In the genomic region with DNA sequence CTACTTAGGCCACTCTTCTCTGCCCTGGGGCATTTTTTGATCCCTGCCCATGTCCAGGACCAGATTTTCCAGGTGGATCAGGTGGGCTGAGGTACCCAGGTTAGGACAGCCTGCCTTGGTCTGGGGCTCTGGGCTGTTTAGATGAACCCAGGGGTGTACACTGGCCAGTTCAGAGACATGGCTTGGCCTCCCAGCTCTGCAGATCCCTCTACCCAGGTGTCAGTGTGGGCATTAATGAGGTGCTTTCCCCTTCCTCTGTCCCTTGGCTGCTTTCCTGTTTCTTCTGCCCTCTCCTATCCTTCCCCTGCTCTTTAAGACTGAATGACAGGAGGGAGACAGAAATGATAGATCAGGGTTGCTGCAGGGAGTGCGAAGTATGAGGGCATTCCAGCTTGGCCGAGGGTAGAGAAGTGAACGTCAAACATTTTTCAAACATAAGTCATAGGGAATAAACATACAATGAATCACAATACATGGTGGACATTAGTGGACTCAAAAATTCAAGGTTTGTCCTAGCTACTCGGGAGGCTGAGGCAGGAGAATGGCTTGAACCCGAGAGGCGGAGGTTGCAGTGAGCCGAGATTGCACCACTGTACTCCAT, we compare ENCODE assay signal across 17 cellular contexts. TPM values are rescaled to one million over a fixed set of nuclear protein-coding genes. Genes with fewer than 3 reads are reported as not detected.
DNase-seq lines count a peak whose midpoint lies in the region; ATAC-seq and TF ChIP-seq lines count a peak whose summit lies in the region.
"Had no signal": no experiment of that assay in that cellular context is flagged by ENCODE, and none has a peak within 500 bp of the region (broad histone marks: within the 10 kb centered on the region; RNA-seq: fewer than 3 reads in every experiment).

No MANE protein-coding gene starts in this region.

- no peak overlapping the region for H3K4me3 ChIP-seq in cardiac fibroblast (replicated peaks in 1 of 2; ENCODE audit: low read depth in 2 of 2, low read length in 2 of 2)
- H3K4me3 ChIP-seq: vagina had no signal

- DNase-seq in AG20443 (ENCODE audit: low spot score) (peak; percentile 87), M059J (ENCODE audit: low read depth) (peak; percentile 89), cardiac fibroblast (ENCODE audit: low read depth in 2 of 2) (peak; percentile 54 to 83), omental fat pad (ENCODE audit: low spot score) (no peak), NCI-H1436 treated with DMSO at 0.1 percent for 48 hours (lab: John Stamatoyannopoulos, UW) (no peak), NCI-H146 (lab: John Stamatoyannopoulos, UW) (no peak)
- DNase-seq: cerebellar nuclear complex; erythroblast; NCI-H1105; NCI-H510A treated with DMSO at 0.1 percent for 48 hours; posterior cingulate gyrus; Right ventricle myocardium superior; stimulated activated CD4-positive, alpha-beta T cell treated with anti-CD3 and anti-CD28 coated beads, Interleukin-2, amount 100 ng/mL, for 48 hours had no signal

- TF ChIP-seq CTCF in cardiac fibroblast (IDR thresholded peaks at IDR 0.05; ENCODE audit: low read depth, low read length) (no peak), omental fat pad (IDR thresholded peaks at IDR 0.05) (no peak)

- ATAC-seq in omental fat pad (ENCODE audit: low FRiP score) (peak; percentile 89), HG03159 (IDR thresholded peaks at IDR 0.05; ENCODE audit: unreplicated experiment) (no peak), HG03439 (IDR thresholded peaks at IDR 0.05; ENCODE audit: unreplicated experiment) (no peak)
- ATAC-seq: stimulated activated effector memory CD8-positive, alpha-beta T cell treated with anti-CD3 and anti-CD28 coated beads, Interleukin-12 subunit alpha, Interleukin-12 subunit beta, amount 100 ng/mL, for 72 hours had no signal

RNA-seq across cellular contexts. Expression of a gene that starts 30.5 kb away (rescaled TPM):
- total RNA-seq in M059J (2014; rRNA removed; shearing (Covaris generic)): not detected in 2 replicates
- not detected for total RNA-seq in omental fat pad
- total RNA-seq: Right ventricle myocardium superior, vagina had no signal

Comparison
In these comparisons a context has a peak if more than half of its experiments do, and no peak if none do; other contexts are left out.
1. DNase-seq: peak in AG20443 (single experiment), M059J (single experiment) and cardiac fibroblast (2 of 2); none in omental fat pad (single experiment), NCI-H1436 treated with DMSO at 0.1 percent for 48 hours (single experiment) and NCI-H146 (single experiment).